7 cellular contexts compared by ENCODE assay signal in the genomic region with DNA sequence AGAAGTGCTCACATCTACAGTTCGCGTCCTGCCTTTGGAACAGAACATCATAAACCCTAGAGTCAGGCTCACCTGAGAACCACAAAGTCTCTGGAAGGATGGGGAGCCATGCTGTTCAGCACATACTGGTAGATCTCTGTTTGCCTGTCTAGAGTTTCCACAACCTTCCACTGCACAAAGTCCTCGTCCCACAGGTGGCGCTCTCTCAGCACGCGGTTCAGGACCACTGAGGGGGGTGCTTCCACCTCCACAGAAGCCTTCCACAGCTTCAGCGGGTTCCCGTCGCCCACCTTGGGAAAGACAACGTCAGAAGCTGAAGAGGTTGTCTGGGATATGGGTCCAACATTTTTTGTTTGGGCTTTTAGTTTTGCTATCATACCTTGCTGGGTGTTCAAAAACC.
DNase-seq lines count a peak whose midpoint lies in the region; ATAC-seq and TF ChIP-seq lines count a peak whose summit lies in the region.

No MANE protein-coding gene starts in this region.

- CTCF ChIA-PET in RWPE1 (lab: Yijun Ruan, JAX) = no interaction called here

- TF ChIP-seq CTCF in epithelial cell of esophagus (IDR thresholded peaks at IDR 0.05; ENCODE audit: insufficient read depth, low read depth, low read length, missing control alignments) = peak; percentile 20
- no peak for TF ChIP-seq CTCF in RWPE1 (conservative IDR thresholded peaks at IDR 0.05; ENCODE audit: low read depth)

- POLR2A ChIA-PET in RWPE1 (lab: Yijun Ruan, JAX; ENCODE audit: low non-redundant PET) = no interaction called here

- DNase-seq in epithelial cell of esophagus (ENCODE audit: low read depth) = no peak
- no peak for DNase-seq in substantia nigra (lab: John Stamatoyannopoulos, UW)
- no peak for DNase-seq in stimulated activated CD8-positive, alpha-beta memory T cell treated with anti-CD3 and anti-CD28 coated beads, Interleukin-4, amount 100 ng/mL, for 48 hours
- DNase-seq in GOT3 (lab: John Stamatoyannopoulos, UW) = no peak
- DNase-seq in RWPE1 (ENCODE audit: low spot score) = no peak

- H3K4me3 ChIP-seq in epithelial cell of esophagus (ENCODE audit: low read length) = no peak overlapping the region

- ATAC-seq in GM18867 (IDR thresholded peaks at IDR 0.05; ENCODE audit: unreplicated experiment) (peak; percentile 54), HG03520 (IDR thresholded peaks at IDR 0.05; ENCODE audit: unreplicated experiment) (peak; percentile 44)

- peak overlapping the region; percentile 10 for H3K27ac ChIP-seq in substantia nigra (ENCODE audit: low read depth, low read length, poor library complexity, severe bottlenecking)
- H3K27ac ChIP-seq in RWPE1 = no peak overlapping the region
